29 cellular contexts compared by ENCODE assay signal in genomic region chr1:161220002-161220401, GRCh38. TPM values are rescaled to one million over a fixed set of nuclear protein-coding genes. Genes with fewer than 3 reads are reported as not detected.
"Had no signal": no experiment of that assay in that cellular context is flagged by ENCODE, and none has a peak within 500 bp of the region (broad histone marks: within the 10 kb centered on the region; RNA-seq: fewer than 3 reads in every experiment).

No MANE protein-coding gene starts in this region.

- H3K27me3 ChIP-seq: esophagus squamous epithelium, gastroesophageal sphincter, right atrium auricular region, testis, vagina had no signal

- H3K36me3 ChIP-seq: lower lobe of right lung, vagina had no signal

- H3K27me3 Mint-ChIP-seq: activated naive CD8-positive, alpha-beta T cell treated with anti-CD3 and anti-CD28 coated beads, Interleukin-2, amount 10 ng/mL, durations not matched to agents 7 days and 5 days; T-helper 17 cell had no signal

- ATAC-seq: activated T-cell treated with anti-CD3 and anti-CD28 coated beads, Interleukin-2, amount 50 U/mL, for 4 hours; gastroesophageal sphincter; lower lobe of right lung; mucosa of descending colon; psoas muscle; stimulated activated effector memory CD8-positive, alpha-beta T cell treated with anti-CD3 and anti-CD28 coated beads, Interleukin-12 subunit alpha, Interleukin-12 subunit beta, amount 100 ng/mL, for 72 hours; T-helper 17 cell had no signal

- H3K27ac ChIP-seq: esophagus squamous epithelium, gastroesophageal sphincter, lower lobe of right lung, psoas muscle, right atrium auricular region, skin epidermis, testis, vagina had no signal

- H3K4me1 ChIP-seq: testis had no signal

- H3K9me3 Mint-ChIP-seq: activated naive CD8-positive, alpha-beta T cell treated with anti-CD3 and anti-CD28 coated beads, Interleukin-2, amount 10 ng/mL, durations not matched to agents 7 days and 5 days; activated T-cell treated with anti-CD3 and anti-CD28 coated beads, Interleukin-2, amount 50 U/mL, for 4 hours; activated T-helper 2 cell treated with anti-CD3 and anti-CD28 coated beads, Interferon-gamma antibody, Interleukin-2, Interleukin-4, amounts not matched to agents 10 μg/mL and 5 μg/mL and 100 μg/mL, durations not matched to agents 14 hours and 24 hours and 36 hours; endodermal cell; stimulated activated effector memory CD8-positive, alpha-beta T cell treated with anti-CD3 and anti-CD28 coated beads, Interleukin-12 subunit alpha, Interleukin-12 subunit beta, amount 100 ng/mL, for 72 hours had no signal

- H3K4me3 Mint-ChIP-seq: activated naive CD8-positive, alpha-beta T cell treated with anti-CD3 and anti-CD28 coated beads, Interleukin-2, amount 10 ng/mL, durations not matched to agents 7 days and 5 days; activated T-cell treated with anti-CD3 and anti-CD28 coated beads, Interleukin-2, amount 50 U/mL, for 4 hours; endodermal cell; stimulated activated effector memory CD8-positive, alpha-beta T cell treated with anti-CD3 and anti-CD28 coated beads, Interleukin-12 subunit alpha, Interleukin-12 subunit beta, amount 100 ng/mL, for 72 hours; T-helper 17 cell had no signal

- H3K4me3 ChIP-seq: esophagus squamous epithelium, gastroesophageal sphincter, lower lobe of right lung, mucosa of descending colon, psoas muscle, right atrium auricular region, skin epidermis, testis, vagina had no signal

- H3K9me3 ChIP-seq: esophagus squamous epithelium, gastroesophageal sphincter, lower lobe of right lung, mucosa of descending colon, psoas muscle, right atrium auricular region, testis, vagina had no signal

- DNase-seq: activated CD4-positive, alpha-beta T cell treated with anti-CD3 and anti-CD28 coated beads for 4 hours; activated CD4-positive, alpha-beta T cell treated with anti-CD3 and anti-CD28 coated beads, Interleukin-2, amount 50 U/mL, for 48 hours; activated CD4-positive, CD25-positive, alpha-beta regulatory T cell; activated CD8-positive, alpha-beta memory T cell treated with anti-CD3 and anti-CD28 coated beads, Interleukin-2, amount 50 U/mL, for 48 hours; activated naive CD4-positive, alpha-beta T cell; activated naive CD8-positive, alpha-beta T cell treated with anti-CD3 and anti-CD28 coated beads, Interleukin-2, amount 10 ng/mL, durations not matched to agents 7 days and 5 days; activated T-cell treated with anti-CD3 and anti-CD28 coated beads, Interleukin-2, amount 50 U/mL, for 4 hours; cerebellar nuclear complex; cortex of kidney; endodermal cell; esophagus squamous epithelium; head of caudate nucleus; lower lobe of right lung; mesendoderm; mucosa of descending colon; psoas muscle; stimulated activated CD4-positive, alpha-beta T cell treated with anti-CD3 and anti-CD28 coated beads, Interleukin-2, amount 100 ng/mL, for 24 hours; T-helper 17 cell; testis; trophoblast cell had no signal

- H3K27ac Mint-ChIP-seq: activated naive CD8-positive, alpha-beta T cell treated with anti-CD3 and anti-CD28 coated beads, Interleukin-2, amount 10 ng/mL, durations not matched to agents 7 days and 5 days; activated T-helper 2 cell treated with anti-CD3 and anti-CD28 coated beads, Interferon-gamma antibody, Interleukin-2, Interleukin-4, amounts not matched to agents 10 μg/mL and 5 μg/mL and 100 μg/mL, durations not matched to agents 14 hours and 24 hours and 36 hours; endodermal cell; stimulated activated effector memory CD8-positive, alpha-beta T cell treated with anti-CD3 and anti-CD28 coated beads, Interleukin-12 subunit alpha, Interleukin-12 subunit beta, amount 100 ng/mL, for 72 hours; T-helper 17 cell had no signal

RNA-seq across cellular contexts. Expression of gene APOA2, which starts 3.4 kb away (rescaled TPM):
- total RNA-seq: activated CD8-positive, alpha-beta memory T cell treated with anti-CD3 and anti-CD28 coated beads for 36 hours; activated naive CD8-positive, alpha-beta T cell treated with anti-CD3 and anti-CD28 coated beads, Interleukin-2, amount 10 ng/mL, durations not matched to agents 7 days and 5 days; activated T-helper 2 cell treated with anti-CD3 and anti-CD28 coated beads, Interferon-gamma antibody, Interleukin-2, Interleukin-4, amounts not matched to agents 10 μg/mL and 5 μg/mL and 100 μg/mL, durations not matched to agents 14 hours and 24 hours and 36 hours; esophagus squamous epithelium; gastroesophageal sphincter; lower lobe of right lung; mucosa of descending colon; osteocyte; right atrium auricular region; T-helper 17 cell; testis; vagina had no signal
- polyA plus RNA-seq: keratinocyte, psoas muscle had no signal

RNA-seq across cellular contexts. Expression of gene FCER1G, which starts 4.9 kb away (rescaled TPM):
- total RNA-seq: osteocyte had no signal

RNA-seq across cellular contexts. Expression of gene NR1I3, which starts 18.0 kb away (rescaled TPM):
- total RNA-seq: activated CD8-positive, alpha-beta memory T cell treated with anti-CD3 and anti-CD28 coated beads for 36 hours; activated naive CD8-positive, alpha-beta T cell treated with anti-CD3 and anti-CD28 coated beads, Interleukin-2, amount 10 ng/mL, durations not matched to agents 7 days and 5 days; activated T-helper 2 cell treated with anti-CD3 and anti-CD28 coated beads, Interferon-gamma antibody, Interleukin-2, Interleukin-4, amounts not matched to agents 10 μg/mL and 5 μg/mL and 100 μg/mL, durations not matched to agents 14 hours and 24 hours and 36 hours; endodermal cell; esophagus squamous epithelium; gastroesophageal sphincter; lower lobe of right lung; mucosa of descending colon; osteocyte; psoas muscle; right atrium auricular region; T-helper 17 cell; vagina had no signal
- polyA plus RNA-seq: keratinocyte had no signal
